In the genomic region with DNA sequence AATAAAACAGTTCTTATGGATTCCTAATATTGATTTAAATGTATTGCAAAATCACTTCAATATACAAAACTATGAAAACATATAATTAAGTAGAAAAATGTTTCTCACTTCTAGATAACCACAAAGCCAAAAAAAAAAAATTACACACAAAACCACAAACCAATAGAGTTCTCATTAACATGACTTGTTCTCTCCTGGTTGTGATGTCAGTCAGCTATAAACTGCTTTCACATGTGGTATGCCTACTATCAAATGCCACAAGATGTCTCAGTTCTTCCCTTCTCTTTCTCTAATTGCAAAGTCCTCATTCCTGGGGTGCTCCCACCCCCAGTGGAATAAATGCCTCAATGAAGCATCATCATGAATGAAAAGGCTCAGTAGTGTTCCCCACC, we compare ENCODE assay signal across 8 cellular contexts. TPM values are rescaled to one million over a fixed set of nuclear protein-coding genes. Genes with fewer than 3 reads are reported as not detected.
DNase-seq lines count a peak whose midpoint lies in the region; ATAC-seq and TF ChIP-seq lines count a peak whose summit lies in the region.

No MANE protein-coding gene starts in this region.

- H2BK12ac ChIP-seq in mesenchymal stem cell (ENCODE audit: low read length in 2 of 2): no peak overlapping the region
- no peak overlapping the region for H2BK12ac ChIP-seq in neuronal stem cell (ENCODE audit: low read length)

- H3K4me3 Mint-ChIP-seq in activated CD8-positive, alpha-beta T cell treated with anti-CD3 and anti-CD28 coated beads, Interleukin-2, amount 10 ng/mL, durations not matched to agents 7 days and 5 days: no peak overlapping the region

- DNase-seq in Caki2 (ENCODE audit: low read depth) (peak; percentile 2), mesenchymal stem cell (peak; percentile 87), neuronal stem cell (ENCODE audit: low spot score) (no peak), Peyer's patch (no peak), heart left ventricle (no peak)
- no peak for DNase-seq in activated CD8-positive, alpha-beta T cell treated with anti-CD3 and anti-CD28 coated beads, Interleukin-2, amount 10 ng/mL, durations not matched to agents 7 days and 5 days

- peak overlapping the region; percentile 2 for H2BK120ac ChIP-seq in mesenchymal stem cell (ENCODE audit: low read depth, low read length)
- H2BK120ac ChIP-seq in neuronal stem cell (ENCODE audit: low read depth, low read length): no peak overlapping the region

- H3K9ac ChIP-seq in mesenchymal stem cell (ENCODE audit: low read length) (peak overlapping the region; percentile 31), neuronal stem cell (ENCODE audit: low read depth, low read length, poor library complexity) (no peak overlapping the region)

- H3K9me3 Mint-ChIP-seq in activated CD8-positive, alpha-beta T cell treated with anti-CD3 and anti-CD28 coated beads, Interleukin-2, amount 10 ng/mL, durations not matched to agents 7 days and 5 days (ENCODE audit: insufficient read depth): no peaks in the 10 kb centered on the region

- H2BK15ac ChIP-seq in mesenchymal stem cell (ENCODE audit: low read depth, poor library complexity, severe bottlenecking) (no peak overlapping the region), neuronal stem cell (ENCODE audit: low read length) (no peak overlapping the region)

- no peak overlapping the region for H3K4ac ChIP-seq in mesenchymal stem cell (ENCODE audit: low read depth in 1 of 2, low read length in 2 of 2)
- H3K4ac ChIP-seq in neuronal stem cell (ENCODE audit: low read length): no peak overlapping the region

- CTCF ChIA-PET in HEK293 (lab: Yijun Ruan, JAX): interaction anchor here (0.7 kb wide), 2 partner anchors 17 to 66 kb away, joined by 3 read pairs; a partner anchor contains a TSS
- CTCF ChIA-PET in activated CD8-positive, alpha-beta T cell treated with anti-CD3 and anti-CD28 coated beads, Interleukin-2, amount 10 ng/mL, durations not matched to agents 7 days and 5 days (lab: Charles Lee): interaction anchor here (0.6 kb wide), 1 partner anchor 63 kb away, joined by 3 read pairs; no protein-coding TSS in a partner anchor

- H2BK5ac ChIP-seq in mesenchymal stem cell (ENCODE audit: low read depth, low read length, poor library complexity, severe bottlenecking): no peak overlapping the region
- H2BK5ac ChIP-seq in neuronal stem cell (ENCODE audit: low read length): no peak overlapping the region

- peaks cover 10% of the 10 kb centered on the region for H3K4me1 Mint-ChIP-seq in activated CD8-positive, alpha-beta T cell treated with anti-CD3 and anti-CD28 coated beads, Interleukin-2, amount 10 ng/mL, durations not matched to agents 7 days and 5 days (ENCODE audit: low read depth)

- H3K14ac ChIP-seq in mesenchymal stem cell (ENCODE audit: low read length in 2 of 2) (no peak overlapping the region), neuronal stem cell (ENCODE audit: low read length) (no peak overlapping the region)

- H2AFZ ChIP-seq in mesenchymal stem cell (ENCODE audit: low read depth, low read length) (no peak overlapping the region), neuronal stem cell (ENCODE audit: low read length) (no peak overlapping the region)

- in situ Hi-C loops in Caki2 (cut with HindIII; ENCODE audit: low pct_unique_long_range_greater_than_20kb, low sequenced_read_pairs): no loop called here

- H3K23ac ChIP-seq in mesenchymal stem cell (ENCODE audit: low read length in 2 of 2) (no peak overlapping the region), neuronal stem cell (ENCODE audit: low read depth, low read length, poor library complexity) (no peak overlapping the region)

- H3K27me3 ChIP-seq in mesenchymal stem cell (ENCODE audit: control insufficient read depth in 1 of 2, insufficient read depth in 1 of 2, low read length in 2 of 2) (no peaks in the 10 kb centered on the region), neuronal stem cell (ENCODE audit: control insufficient read depth in 3 of 3, insufficient read depth in 3 of 3, low read depth in 1 of 3, low read length in 3 of 3) (no peaks in the 10 kb centered on the region), Peyer's patch (no peaks in the 10 kb centered on the region), heart left ventricle (no peaks in the 10 kb centered on the region)

- H3K36me3 ChIP-seq in HEK293 (ENCODE audit: control insufficient read depth in 2 of 2, insufficient read depth in 1 of 2, low read length in 2 of 2): no peaks in the 10 kb centered on the region
- no peaks in the 10 kb centered on the region for H3K36me3 ChIP-seq in mesenchymal stem cell (ENCODE audit: control insufficient read depth in 1 of 2, insufficient read depth in 2 of 2, low read depth in 1 of 2, low read length in 2 of 2)
- no peaks in the 10 kb centered on the region for H3K36me3 ChIP-seq in neuronal stem cell (replicated peaks in 1 of 2; ENCODE audit: control insufficient read depth in 2 of 2, insufficient read depth in 2 of 2, low read length in 2 of 2)
- no peaks in the 10 kb centered on the region for H3K36me3 ChIP-seq in Peyer's patch
- no peaks in the 10 kb centered on the region for H3K36me3 ChIP-seq in heart left ventricle

- TF ChIP-seq POLR2A in Peyer's patch (IDR thresholded peaks at IDR 0.05): no peak
- TF ChIP-seq POLR2A in heart left ventricle (IDR thresholded peaks at IDR 0.05): no peak

- ATAC-seq in activated CD8-positive, alpha-beta T cell treated with anti-CD3 and anti-CD28 coated beads, Interleukin-2, amount 10 ng/mL, durations not matched to agents 7 days and 5 days: peak; percentile 23
- ATAC-seq in heart left ventricle (no peak), HG03457 (IDR thresholded peaks at IDR 0.05; ENCODE audit: unreplicated experiment) (no peak)

- no peak overlapping the region for H4K8ac ChIP-seq in mesenchymal stem cell (ENCODE audit: low read length)
- H4K8ac ChIP-seq in neuronal stem cell (ENCODE audit: low read depth, low read length): no peak overlapping the region

- H2AK5ac ChIP-seq in mesenchymal stem cell (ENCODE audit: low read length, severe bottlenecking) (peak overlapping the region; percentile 2), neuronal stem cell (ENCODE audit: low read depth, low read length) (no peak overlapping the region)

- no peaks in the 10 kb centered on the region for H3K9me3 ChIP-seq in HEK293 (ENCODE audit: control insufficient read depth, insufficient read depth, low read depth, low read length)
- no peaks in the 10 kb centered on the region for H3K9me3 ChIP-seq in mesenchymal stem cell (ENCODE audit: control insufficient read depth, low read length)
- H3K9me3 ChIP-seq in neuronal stem cell (replicated peaks in 1 of 2; ENCODE audit: control insufficient read depth in 2 of 2, insufficient read depth in 1 of 2, low read depth in 1 of 2, low read length in 2 of 2): no peaks in the 10 kb centered on the region
- no peaks in the 10 kb centered on the region for H3K9me3 ChIP-seq in Peyer's patch
- no peaks in the 10 kb centered on the region for H3K9me3 ChIP-seq in heart left ventricle

- POLR2A ChIA-PET in HEK293 (lab: Yijun Ruan, JAX): interaction anchor here (1.5 kb wide), 1 partner anchor 16 kb away, joined by 4 read pairs; a partner anchor contains a TSS
- POLR2A ChIA-PET in activated CD8-positive, alpha-beta T cell treated with anti-CD3 and anti-CD28 coated beads, Interleukin-2, amount 10 ng/mL, durations not matched to agents 7 days and 5 days (lab: Charles Lee): no interaction called here

- H3K27ac ChIP-seq in HEK293 (ENCODE audit: extremely low read depth, low read depth, low read length) (peak overlapping the region; percentile 33; the same call in 1 of the 2 replicates), mesenchymal stem cell (ENCODE audit: low read length, poor library complexity, severe bottlenecking) (no peak overlapping the region), neuronal stem cell (replicated peaks; ENCODE audit: low read length) (no peak overlapping the region), Peyer's patch (no peak overlapping the region), heart left ventricle (no peak overlapping the region)

- intact Hi-C loops in heart left ventricle (cut with DNase I): no loop called here

- no peak for TF ChIP-seq CTCF in HEK293 (tag by site-specific recombination; IDR thresholded peaks at IDR 0.05)
- TF ChIP-seq CTCF in Peyer's patch (IDR thresholded peaks at IDR 0.05): no peak
- no peak for TF ChIP-seq CTCF in heart left ventricle (IDR thresholded peaks at IDR 0.05)

- no peaks in the 10 kb centered on the region for H3K36me3 Mint-ChIP-seq in activated CD8-positive, alpha-beta T cell treated with anti-CD3 and anti-CD28 coated beads, Interleukin-2, amount 10 ng/mL, durations not matched to agents 7 days and 5 days (ENCODE audit: low read depth)

- H3K18ac ChIP-seq in mesenchymal stem cell (ENCODE audit: low read depth in 1 of 2, low read length in 2 of 2) (peak overlapping the region in 1 of 2 experiments; percentile 58), neuronal stem cell (ENCODE audit: low read length) (no peak overlapping the region)

- peaks cover 12% of the 10 kb centered on the region for H3K27me3 Mint-ChIP-seq in activated CD8-positive, alpha-beta T cell treated with anti-CD3 and anti-CD28 coated beads, Interleukin-2, amount 10 ng/mL, durations not matched to agents 7 days and 5 days (ENCODE audit: low read depth)

- H3K4me3 ChIP-seq in HEK293 (ENCODE audit: low read depth, low read length) (no peak overlapping the region), mesenchymal stem cell (ENCODE audit: insufficient read depth in 1 of 2, low read depth in 1 of 2, low read length in 2 of 2) (no peak overlapping the region), neuronal stem cell (ENCODE audit: low read length in 2 of 2) (no peak overlapping the region), Peyer's patch (no peak overlapping the region), heart left ventricle (no peak overlapping the region)

- H4K91ac ChIP-seq in mesenchymal stem cell (ENCODE audit: low read length) (no peak overlapping the region), neuronal stem cell (ENCODE audit: low read depth, low read length, poor library complexity) (no peak overlapping the region)

- H3K4me1 ChIP-seq in HEK293 (ENCODE audit: control insufficient read depth, insufficient read depth, low read length) (peaks cover 45% of the 10 kb centered on the region), mesenchymal stem cell (ENCODE audit: control insufficient read depth, insufficient read depth, low read depth, low read length) (peaks cover 1% of the 10 kb centered on the region), neuronal stem cell (ENCODE audit: control insufficient read depth in 2 of 2, insufficient read depth in 1 of 2, low read depth in 1 of 2, low read length in 2 of 2) (peaks cover 0 to under 1% of the 10 kb centered on the region in 2 donors), Peyer's patch (no peaks in the 10 kb centered on the region), heart left ventricle (peaks cover 0 to 37% (median 11%) of the 10 kb centered on the region in 12 donors)

- no peak overlapping the region for H3K27ac Mint-ChIP-seq in activated CD8-positive, alpha-beta T cell treated with anti-CD3 and anti-CD28 coated beads, Interleukin-2, amount 10 ng/mL, durations not matched to agents 7 days and 5 days

- no peaks in the 10 kb centered on the region for H3K79me1 ChIP-seq in mesenchymal stem cell (replicated peaks; ENCODE audit: low read length, poor library complexity, severe bottlenecking)
- H3K79me1 ChIP-seq in neuronal stem cell (ENCODE audit: low read depth, low read length): no peaks in the 10 kb centered on the region

- H3K4me2 ChIP-seq in mesenchymal stem cell (ENCODE audit: low read length, poor library complexity, severe bottlenecking): no peak overlapping the region
- no peak overlapping the region for H3K4me2 ChIP-seq in neuronal stem cell (ENCODE audit: insufficient read depth, low read length, poor library complexity, severe bottlenecking)

RNA-seq across cellular contexts. Expression of a gene that starts 16.6 kb away (rescaled TPM):
- total RNA-seq in Caki2 (2014; rRNA removed; shearing (Covaris generic); ENCODE audit: low replicate concordance): 43.1 and 54.4 TPM in 2 replicates
- total RNA-seq in activated CD8-positive, alpha-beta T cell treated with anti-CD3 and anti-CD28 coated beads, Interleukin-2, amount 10 ng/mL, durations not matched to agents 7 days and 5 days: not detected
- polyA plus RNA-seq in mesenchymal stem cell (2013, experiment 1 of 2): 161 TPM
- polyA plus RNA-seq in mesenchymal stem cell (2013, experiment 2 of 2): 168 TPM
- 19.6 TPM for polyA plus RNA-seq in neuronal stem cell (2013, experiment 1 of 2)
- 20.4 TPM for polyA plus RNA-seq in neuronal stem cell (2013, experiment 2 of 2)
- 10 to 100 TPM in 1 of 4 donors, 1 to 10 TPM in 3; 5.5 to 13.3 (median 8.1) TPM for total RNA-seq in Peyer's patch
- 10 to 100 TPM in 8 of 9 donors, 1 to 10 TPM in 1; 9.9 to 26.1 (median 16.5) TPM for total RNA-seq in heart left ventricle
- polyA plus RNA-seq in heart left ventricle: 1 to 10 TPM; 4.6 to 9.2 TPM

Comparison
In these comparisons a context has a peak if more than half of its experiments do, and no peak if none do; other contexts are left out.
1. DNase-seq: peak in Caki2 (single experiment) and mesenchymal stem cell (single experiment); none in activated CD8-positive, alpha-beta T cell treated with anti-CD3 and anti-CD28 coated beads, Interleukin-2, amount 10 ng/mL, durations not matched to agents 7 days and 5 days (single experiment), neuronal stem cell (single experiment), Peyer's patch (0 of 3) and heart left ventricle (0 of 5).
2. RNA of a gene that starts 16.6 kb away (total RNA-seq): 43.1 to 54.4 TPM in Caki2, 9.9 to 26.1 TPM in heart left ventricle and 5.5 to 13.3 TPM in Peyer's patch; not detected in activated CD8-positive, alpha-beta T cell treated with anti-CD3 and anti-CD28 coated beads, Interleukin-2, amount 10 ng/mL, durations not matched to agents 7 days and 5 days; every median in the first group is over 4 times any median in the second.